In genomic region chr15:39643747-39644520, GRCh38 we compare ENCODE assay signal across 24 cellular contexts.
DNase-seq lines count a peak whose midpoint lies in the region; ATAC-seq and TF ChIP-seq lines count a peak whose summit lies in the region.
"Had no signal": no experiment of that assay in that cellular context is flagged by ENCODE, and none has a peak within 500 bp of the region (broad histone marks: within the 10 kb centered on the region; RNA-seq: fewer than 3 reads in every experiment).

No MANE protein-coding gene starts in this region.

- peak overlapping the region; percentile 16 for H3K27ac Mint-ChIP-seq in activated naive CD8-positive, alpha-beta T cell
- H3K27ac Mint-ChIP-seq in activated naive CD8-positive, alpha-beta T cell treated with anti-CD3 and anti-CD28 coated beads for 36 hours = no peak overlapping the region
- H3K27ac Mint-ChIP-seq in activated T-helper 17 cell treated with anti-CD3 and anti-CD28 coated beads, Interleukin-2, amount 50 U/mL, for 72 hours = peak overlapping the region; percentile 61
- H3K27ac Mint-ChIP-seq in nephron progenitor cell = peak overlapping the region; percentile 38
- H3K27ac Mint-ChIP-seq in stimulated activated naive CD8-positive, alpha-beta T cell treated with anti-CD3 and anti-CD28 coated beads, Interleukin-15, amount 100 ng/mL, for 72 hours = peak overlapping the region; percentile 24 to 89
- H3K27ac Mint-ChIP-seq: activated naive CD4-positive, alpha-beta T cell treated with anti-CD3 and anti-CD28 coated beads, Interleukin-2, amount 10 ng/mL, durations not matched to agents 7 days and 5 days; memory B cell; T-cell; type B pancreatic cell had no signal

- TF ChIP-seq POLR2A in GM18505 (IDR thresholded peaks at IDR 0.05; ENCODE audit: borderline replicate concordance, extremely low read depth, insufficient read depth, insufficient read length) = no peak

- no peak overlapping the region for H3K4me3 Mint-ChIP-seq in activated naive CD8-positive, alpha-beta T cell
- no peak overlapping the region for H3K4me3 Mint-ChIP-seq in activated naive CD8-positive, alpha-beta T cell treated with anti-CD3 and anti-CD28 coated beads for 36 hours
- peak overlapping the region; percentile 47 for H3K4me3 Mint-ChIP-seq in activated T-helper 17 cell treated with anti-CD3 and anti-CD28 coated beads, Interleukin-2, amount 50 U/mL, for 72 hours
- peak overlapping the region; percentile 16 for H3K4me3 Mint-ChIP-seq in nephron progenitor cell
- no peak overlapping the region for H3K4me3 Mint-ChIP-seq in stimulated activated naive CD8-positive, alpha-beta T cell treated with anti-CD3 and anti-CD28 coated beads, Interleukin-15, amount 100 ng/mL, for 72 hours
- H3K4me3 Mint-ChIP-seq: activated naive CD4-positive, alpha-beta T cell treated with anti-CD3 and anti-CD28 coated beads, Interleukin-2, amount 10 ng/mL, durations not matched to agents 7 days and 5 days; central memory CD8-positive, alpha-beta T cell; memory B cell; T-cell; type B pancreatic cell had no signal

- peak; percentile 59 for ATAC-seq in activated T-helper 17 cell treated with anti-CD3 and anti-CD28 coated beads, Interleukin-2, amount 50 U/mL, for 72 hours (replicated peaks)
- ATAC-seq in stimulated activated naive CD8-positive, alpha-beta T cell treated with anti-CD3 and anti-CD28 coated beads, Interleukin-15, amount 100 ng/mL, for 72 hours = peak; percentile 81
- no peak for ATAC-seq in GM18505 (IDR thresholded peaks at IDR 0.05; ENCODE audit: unreplicated experiment)
- ATAC-seq: left colon, T-cell had no signal

- no peaks in the 10 kb centered on the region for H3K36me3 Mint-ChIP-seq in activated naive CD8-positive, alpha-beta T cell
- H3K36me3 Mint-ChIP-seq in activated naive CD8-positive, alpha-beta T cell treated with anti-CD3 and anti-CD28 coated beads for 36 hours = no peaks in the 10 kb centered on the region
- H3K36me3 Mint-ChIP-seq in activated T-helper 17 cell treated with anti-CD3 and anti-CD28 coated beads, Interleukin-2, amount 50 U/mL, for 72 hours (ENCODE audit: low read depth) = peaks cover 4% of the 10 kb centered on the region
- H3K36me3 Mint-ChIP-seq in nephron progenitor cell (ENCODE audit: low read depth) = no peaks in the 10 kb centered on the region
- H3K36me3 Mint-ChIP-seq: activated naive CD4-positive, alpha-beta T cell treated with anti-CD3 and anti-CD28 coated beads, Interleukin-2, amount 10 ng/mL, durations not matched to agents 7 days and 5 days; memory B cell; T-cell; type B pancreatic cell had no signal

- TF ChIP-seq CTCF in nephron progenitor cell (IDR thresholded peaks at IDR 0.05) = no peak

- H3K9me3 Mint-ChIP-seq in activated naive CD8-positive, alpha-beta T cell (ENCODE audit: low read depth) = no peaks in the 10 kb centered on the region
- no peaks in the 10 kb centered on the region for H3K9me3 Mint-ChIP-seq in activated naive CD8-positive, alpha-beta T cell treated with anti-CD3 and anti-CD28 coated beads for 36 hours
- H3K9me3 Mint-ChIP-seq in activated T-helper 17 cell treated with anti-CD3 and anti-CD28 coated beads, Interleukin-2, amount 50 U/mL, for 72 hours = no peaks in the 10 kb centered on the region
- no peaks in the 10 kb centered on the region for H3K9me3 Mint-ChIP-seq in nephron progenitor cell
- H3K9me3 Mint-ChIP-seq in stimulated activated naive CD8-positive, alpha-beta T cell treated with anti-CD3 and anti-CD28 coated beads, Interleukin-15, amount 100 ng/mL, for 72 hours = no peaks in the 10 kb centered on the region
- H3K9me3 Mint-ChIP-seq: activated naive CD4-positive, alpha-beta T cell treated with anti-CD3 and anti-CD28 coated beads, Interleukin-2, amount 10 ng/mL, durations not matched to agents 7 days and 5 days; central memory CD8-positive, alpha-beta T cell; memory B cell; T-cell; type B pancreatic cell had no signal

- no peak for DNase-seq in activated naive CD8-positive, alpha-beta T cell treated with anti-CD3 and anti-CD28 coated beads for 36 hours
- peak; percentile 34 for DNase-seq in nephron progenitor cell
- DNase-seq in stimulated activated naive CD8-positive, alpha-beta T cell treated with anti-CD3 and anti-CD28 coated beads, Interleukin-15, amount 100 ng/mL, for 72 hours = no peak
- DNase-seq in 8988T = no peak
- DNase-seq: activated naive CD4-positive, alpha-beta T cell treated with anti-CD3 and anti-CD28 coated beads, Interleukin-2, amount 10 ng/mL, durations not matched to agents 7 days and 5 days; activated T-cell treated with anti-CD3 and anti-CD28 coated beads, Interleukin-2, amount 50 U/mL, for 1 hour; C1 segment of cervical spinal cord; Caco-2; dorsolateral prefrontal cortex; KG1; left colon; MM.1S; NCI-H2081; NCI-H226; nucleus accumbens; small intestine; stimulated activated CD8-positive, alpha-beta memory T cell treated with anti-CD3 and anti-CD28 coated beads, Interleukin-4, amount 100 ng/mL, for 48 hours; T-cell had no signal

- H3K27me3 Mint-ChIP-seq in activated naive CD8-positive, alpha-beta T cell = no peaks in the 10 kb centered on the region
- peaks cover 7% of the 10 kb centered on the region for H3K27me3 Mint-ChIP-seq in activated naive CD8-positive, alpha-beta T cell treated with anti-CD3 and anti-CD28 coated beads for 36 hours
- H3K27me3 Mint-ChIP-seq in activated T-helper 17 cell treated with anti-CD3 and anti-CD28 coated beads, Interleukin-2, amount 50 U/mL, for 72 hours = no peaks in the 10 kb centered on the region
- H3K27me3 Mint-ChIP-seq in nephron progenitor cell (ENCODE audit: low read depth, poor library complexity) = no peaks in the 10 kb centered on the region
- no peaks in the 10 kb centered on the region for H3K27me3 Mint-ChIP-seq in stimulated activated naive CD8-positive, alpha-beta T cell treated with anti-CD3 and anti-CD28 coated beads, Interleukin-15, amount 100 ng/mL, for 72 hours
- H3K27me3 Mint-ChIP-seq: central memory CD8-positive, alpha-beta T cell; type B pancreatic cell had no signal

- H3K4me1 Mint-ChIP-seq in activated naive CD8-positive, alpha-beta T cell (ENCODE audit: low read depth) = peaks cover 20% of the 10 kb centered on the region
- H3K4me1 Mint-ChIP-seq in activated naive CD8-positive, alpha-beta T cell treated with anti-CD3 and anti-CD28 coated beads for 36 hours = peaks cover 33% of the 10 kb centered on the region
- peaks cover 27% of the 10 kb centered on the region for H3K4me1 Mint-ChIP-seq in activated T-helper 17 cell treated with anti-CD3 and anti-CD28 coated beads, Interleukin-2, amount 50 U/mL, for 72 hours
- H3K4me1 Mint-ChIP-seq in nephron progenitor cell = peaks cover 40% of the 10 kb centered on the region
- peaks cover 33% of the 10 kb centered on the region for H3K4me1 Mint-ChIP-seq in stimulated activated naive CD8-positive, alpha-beta T cell treated with anti-CD3 and anti-CD28 coated beads, Interleukin-15, amount 100 ng/mL, for 72 hours
- H3K4me1 Mint-ChIP-seq: memory B cell had no signal

Comparison
In these comparisons a context has a peak if more than half of its experiments do, and no peak if none do; other contexts are left out.
1. H3K4me3 Mint-ChIP-seq: peak in activated T-helper 17 cell treated with anti-CD3 and anti-CD28 coated beads, Interleukin-2, amount 50 U/mL, for 72 hours (single experiment) and nephron progenitor cell (single experiment); none in activated naive CD8-positive, alpha-beta T cell (single experiment), activated naive CD8-positive, alpha-beta T cell treated with anti-CD3 and anti-CD28 coated beads for 36 hours (single experiment) and stimulated activated naive CD8-positive, alpha-beta T cell treated with anti-CD3 and anti-CD28 coated beads, Interleukin-15, amount 100 ng/mL, for 72 hours (0 of 2).